In genomic region chr12:67650528-67651379, GRCh38 we compare ENCODE assay signal across 8 cellular contexts. TPM values are rescaled to one million over a fixed set of nuclear protein-coding genes. Genes with fewer than 3 reads are reported as not detected.
DNase-seq lines count a peak whose midpoint lies in the region; ATAC-seq and TF ChIP-seq lines count a peak whose summit lies in the region.

No MANE protein-coding gene starts in this region.

- peak overlapping the region; percentile 94 for H3K4me3 Mint-ChIP-seq in activated CD8-positive, alpha-beta T cell treated with anti-CD3 and anti-CD28 coated beads, Interleukin-2, amount 10 ng/mL, durations not matched to agents 7 days and 5 days
- peak overlapping the region; percentile 98 for H3K4me3 Mint-ChIP-seq in glutamatergic neuron (ENCODE audit: unreplicated experiment)

- no peaks in the 10 kb centered on the region for H3K9me3 ChIP-seq in GM23248 (ENCODE audit: low read depth)

- peak; percentile 11 for ATAC-seq in activated CD8-positive, alpha-beta T cell treated with anti-CD3 and anti-CD28 coated beads, Interleukin-2, amount 10 ng/mL, durations not matched to agents 7 days and 5 days
- no peak for ATAC-seq in GM19351 (IDR thresholded peaks at IDR 0.05; ENCODE audit: unreplicated experiment)
- no peak for ATAC-seq in HG02840 (IDR thresholded peaks at IDR 0.05; ENCODE audit: low FRiP score, unreplicated experiment)

- H3K4me1 ChIP-seq in GM23248 (ENCODE audit: insufficient read depth): peaks cover 36% of the 10 kb centered on the region

- no peaks in the 10 kb centered on the region for H3K9me3 Mint-ChIP-seq in activated CD8-positive, alpha-beta T cell treated with anti-CD3 and anti-CD28 coated beads, Interleukin-2, amount 10 ng/mL, durations not matched to agents 7 days and 5 days (ENCODE audit: insufficient read depth)
- H3K9me3 Mint-ChIP-seq in glutamatergic neuron (ENCODE audit: unreplicated experiment): peaks cover 21% of the 10 kb centered on the region

- no peak overlapping the region for H2AFZ ChIP-seq in GM23248

- in situ Hi-C loops in GM23248 (cut with MboI): loop anchor here (10.0 kb wide), 1 partner anchor 284 kb away; no protein-coding TSS in a partner anchor

- no peaks in the 10 kb centered on the region for H3K27me3 ChIP-seq in GM23248 (replicated peaks; ENCODE audit: insufficient read depth)

- POLR2A ChIA-PET in activated CD8-positive, alpha-beta T cell treated with anti-CD3 and anti-CD28 coated beads, Interleukin-2, amount 10 ng/mL, durations not matched to agents 7 days and 5 days (lab: Charles Lee): interaction anchor here (0.6 to 1.9 kb wide), 5 partner anchors 7 to 172 kb away, joined by 3 to 6 read pairs (median 5); no protein-coding TSS in a partner anchor

- peak overlapping the region; percentile 87 for H3K27ac Mint-ChIP-seq in activated CD8-positive, alpha-beta T cell treated with anti-CD3 and anti-CD28 coated beads, Interleukin-2, amount 10 ng/mL, durations not matched to agents 7 days and 5 days
- peak overlapping the region; percentile 99 for H3K27ac Mint-ChIP-seq in glutamatergic neuron (ENCODE audit: unreplicated experiment)

- H3K79me2 ChIP-seq in GM23248 (ENCODE audit: insufficient read depth): peaks cover 71% of the 10 kb centered on the region

- H3K36me3 Mint-ChIP-seq in activated CD8-positive, alpha-beta T cell treated with anti-CD3 and anti-CD28 coated beads, Interleukin-2, amount 10 ng/mL, durations not matched to agents 7 days and 5 days (ENCODE audit: low read depth): peaks cover 49% of the 10 kb centered on the region
- peaks cover 12% of the 10 kb centered on the region for H3K36me3 Mint-ChIP-seq in glutamatergic neuron (ENCODE audit: unreplicated experiment)

- TF ChIP-seq CTCF in AG09309 (IDR thresholded peaks at IDR 0.05; ENCODE audit: control insufficient read depth, insufficient read depth, low read depth, low read length, missing control alignments) (no peak), glutamatergic neuron (IDR thresholded peaks at IDR 0.05; ENCODE audit: partially characterized antibody, unreplicated experiment) (no peak)

- H3K4me1 Mint-ChIP-seq in activated CD8-positive, alpha-beta T cell treated with anti-CD3 and anti-CD28 coated beads, Interleukin-2, amount 10 ng/mL, durations not matched to agents 7 days and 5 days (ENCODE audit: low read depth): peaks cover 59% of the 10 kb centered on the region
- H3K4me1 Mint-ChIP-seq in glutamatergic neuron (ENCODE audit: low read depth, unreplicated experiment): peaks cover 39% of the 10 kb centered on the region

- CTCF ChIA-PET in activated CD8-positive, alpha-beta T cell treated with anti-CD3 and anti-CD28 coated beads, Interleukin-2, amount 10 ng/mL, durations not matched to agents 7 days and 5 days (lab: Charles Lee): interaction anchor here (0.7 to 4.3 kb wide), 7 partner anchors 14 to 295 kb away, joined by 3 to 28 read pairs (median 4); no protein-coding TSS in a partner anchor

- H3K27me3 Mint-ChIP-seq in activated CD8-positive, alpha-beta T cell treated with anti-CD3 and anti-CD28 coated beads, Interleukin-2, amount 10 ng/mL, durations not matched to agents 7 days and 5 days (ENCODE audit: low read depth): no peaks in the 10 kb centered on the region
- H3K27me3 Mint-ChIP-seq in glutamatergic neuron (ENCODE audit: unreplicated experiment): peaks cover 28% of the 10 kb centered on the region

- H3K4me3 ChIP-seq in AG09309 (ENCODE audit: control insufficient read depth, low read depth, low read length) (peak overlapping the region; percentile 88), GM23248 (peak overlapping the region; percentile 88), skin epidermis (peak overlapping the region; percentile 59 to 100 (median 95))

- H3K27ac ChIP-seq in GM23248 (peak overlapping the region; percentile 81), skin epidermis (peak overlapping the region in 19 of 21 experiments; percentile 85 to 100 (median 96))

- DNase-seq in AG09309 (ENCODE audit: low read depth) (no peak), GM23248 (peak; percentile 37), glutamatergic neuron (peak; percentile 22), hippocampal formation (lab: John Stamatoyannopoulos, UW) (no peak)
- DNase-seq in activated CD8-positive, alpha-beta T cell treated with anti-CD3 and anti-CD28 coated beads, Interleukin-2, amount 10 ng/mL, durations not matched to agents 7 days and 5 days: peak; percentile 37

- H3K4me2 ChIP-seq in GM23248 (ENCODE audit: unreplicated experiment): peak overlapping the region; percentile 97

- H3K9me2 ChIP-seq in GM23248 (ENCODE audit: insufficient read depth): no peaks in the 10 kb centered on the region

- no peaks in the 10 kb centered on the region for H3K36me3 ChIP-seq in GM23248 (ENCODE audit: low read depth)

- peaks cover 23% of the 10 kb centered on the region; the same call in 1 of the 2 replicates for H4K20me1 ChIP-seq in GM23248 (ENCODE audit: insufficient read depth)

- peak overlapping the region; percentile 96 for H3K9ac ChIP-seq in GM23248

- 15 to 23% methylated on average over 6 of the region's 6 CpGs for WGBS in GM23248 (ENCODE audit: low coverage in 1 of 2, low lambda C conversion rate in 2 of 2, missing lambda C conversion rate in 2 of 2), 2 experiments

- peaks cover 26% of the 10 kb centered on the region; the same call in 1 of the 2 replicates for H3F3A ChIP-seq in GM23248 (ENCODE audit: insufficient read depth)

RNA-seq across cellular contexts. Expression of gene DYRK2, which starts 2.2 kb away (rescaled TPM):
- 20.3 and 25.4 TPM in 2 replicates for total RNA-seq in GM23248 (2014; rRNA removed; shearing (Covaris generic))
- 7.4 and 8.2 TPM in 2 replicates for polyA plus RNA-seq in GM23248 (2016; fragmentation: Nextera tagmentation; extraction: Ambion mirVana)
- total RNA-seq in activated CD8-positive, alpha-beta T cell treated with anti-CD3 and anti-CD28 coated beads, Interleukin-2, amount 10 ng/mL, durations not matched to agents 7 days and 5 days: 10 to 100 TPM; 72.9 to 73.1 TPM
- total RNA-seq in glutamatergic neuron (ENCODE audit: unreplicated experiment): 70.9 TPM

Comparison
In these comparisons a context has a peak if more than half of its experiments do, and no peak if none do; other contexts are left out.
1. DNase-seq: peak in GM23248 (single experiment), activated CD8-positive, alpha-beta T cell treated with anti-CD3 and anti-CD28 coated beads, Interleukin-2, amount 10 ng/mL, durations not matched to agents 7 days and 5 days (single experiment) and glutamatergic neuron (single experiment); none in AG09309 (single experiment) and hippocampal formation (0 of 2).
2. Peak in every context shown above with its lines, with median percentiles within 50 percentile points of each other: H3K4me3 ChIP-seq.